ENCODE assay signal across 1 cellular context in genomic region chr5:177498013-177498847, GRCh38.
TF ChIP-seq lines count a peak whose summit lies in the region.

No MANE protein-coding gene starts in this region.

TF ChIP-seq in K562, 482 proteins besides CTCF, POLR2A, EP300 and RAD21 (continued from another document and continues in another):
- TF ChIP-seq, protein P1, sequence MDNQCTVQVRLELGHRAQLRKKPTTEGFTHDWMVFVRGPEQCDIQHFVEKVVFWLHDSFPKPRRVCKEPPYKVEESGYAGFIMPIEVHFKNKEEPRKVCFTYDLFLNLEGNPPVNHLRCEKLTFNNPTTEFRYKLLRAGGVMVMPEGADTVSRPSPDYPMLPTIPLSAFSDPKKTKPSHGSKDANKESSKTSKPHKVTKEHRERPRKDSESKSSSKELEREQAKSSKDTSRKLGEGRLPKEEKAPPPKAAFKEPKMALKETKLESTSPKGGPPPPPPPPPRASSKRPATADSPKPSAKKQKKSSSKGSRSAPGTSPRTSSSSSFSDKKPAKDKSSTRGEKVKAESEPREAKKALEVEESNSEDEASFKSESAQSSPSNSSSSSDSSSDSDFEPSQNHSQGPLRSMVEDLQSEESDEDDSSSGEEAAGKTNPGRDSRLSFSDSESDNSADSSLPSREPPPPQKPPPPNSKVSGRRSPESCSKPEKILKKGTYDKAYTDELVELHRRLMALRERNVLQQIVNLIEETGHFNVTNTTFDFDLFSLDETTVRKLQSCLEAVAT (IDR thresholded peaks at IDR 0.05) = no peak
- TF ChIP-seq NCOA1 (IDR thresholded peaks at IDR 0.05; ENCODE audit: low read depth) (0 out of 2 replicates have a peak, but pooled peaks have one; percentile 12), THRA (IDR thresholded peaks at IDR 0.05) (no peak), ETV5 (CRISPR knock-in tag; IDR thresholded peaks at IDR 0.05; ENCODE audit: low read depth) (no peak), ZNF143 (CRISPR knock-in tag; IDR thresholded peaks at IDR 0.05) (0 out of 2 replicates have a peak, but pooled peaks have one; percentile 21), KDM4B (IDR thresholded peaks at IDR 0.05; ENCODE audit: borderline replicate concordance in 2 of 2, low read depth in 1 of 2) (0 out of 4 replicates have a peak, but pooled peaks of 1 of the 2 experiments have one; percentile 41), ATF1 (CRISPR knock-in tag; IDR thresholded peaks at IDR 0.05) (no peak), ATF1 (tag; IDR thresholded peaks at IDR 0.05) (0 out of 2 replicates have a peak, but pooled peaks have one; percentile 3), EGR1 (conservative IDR thresholded peaks at IDR 0.05) (no peak), JUNB (CRISPR knock-in tag; conservative IDR thresholded peaks at IDR 0.05) (no peak), ZNF696 (CRISPR knock-in tag; conservative IDR thresholded peaks at IDR 0.05) (no peak), SMARCA4 (IDR thresholded peaks at IDR 0.05) (peak; percentile 46), HIVEP1 (CRISPR knock-in tag; IDR thresholded peaks at IDR 0.05) (no peak), THRAP3 (IDR thresholded peaks at IDR 0.05; ENCODE audit: borderline replicate concordance) (no peak), DPF2 (IDR thresholded peaks at IDR 0.05) (peak; percentile 23; the same call in 1 of the 2 replicates), KLF1 (tag; IDR thresholded peaks at IDR 0.05) (no peak), GABPA (tag; conservative IDR thresholded peaks at IDR 0.05; ENCODE audit: low read depth) (peak; percentile 67), HDAC2 (IDR thresholded peaks at IDR 0.05) (0 out of 2 replicates have a peak, but pooled peaks have one; percentile 7), NUFIP1 (IDR thresholded peaks at IDR 0.05; ENCODE audit: partially characterized antibody) (no peak), ZNF232 (CRISPR knock-in tag; IDR thresholded peaks at IDR 0.05) (0 out of 2 replicates have a peak, but pooled peaks have one; percentile 26), TAF1 (IDR thresholded peaks at IDR 0.05; ENCODE audit: control insufficient read depth, extremely low read depth, insufficient read depth, low read length, severe bottlenecking) (peak; percentile 25), ETS1 (conservative IDR thresholded peaks at IDR 0.05; ENCODE audit: control insufficient read depth, low read depth, low read length) (peak; percentile 55; the same call in 1 of the 2 replicates), NCOA6 (IDR thresholded peaks at IDR 0.05) (no peak), CBFA2T2 (conservative IDR thresholded peaks at IDR 0.05) (peak; percentile 66), USF1 (CRISPR knock-in tag; IDR thresholded peaks at IDR 0.05) (peak; percentile 30; the same call in 1 of the 2 replicates), ZNF586 (CRISPR knock-in tag; conservative IDR thresholded peaks at IDR 0.05) (no peak), PHF20 (IDR thresholded peaks at IDR 0.05; ENCODE audit: partially characterized antibody) (peak; percentile 2), CEBPG (CRISPR knock-in tag; IDR thresholded peaks at IDR 0.05) (peak; percentile 98), CEBPG (tag; conservative IDR thresholded peaks at IDR 0.05 in 1 of 2, IDR thresholded peaks at IDR 0.05 in 1 of 2) (peak; percentile 96 to 98), FOXK2 (conservative IDR thresholded peaks at IDR 0.05 in 1 of 2, IDR thresholded peaks at IDR 0.05 in 1 of 2; ENCODE audit: low read depth in 2 of 2) (no peak), RFX5 (IDR thresholded peaks at IDR 0.05; ENCODE audit: low read depth, low read length) (no peak), FOXJ2 (tag; IDR thresholded peaks at IDR 0.05) (no peak), ZNF274 (IDR thresholded peaks at IDR 0.05; ENCODE audit: borderline replicate concordance, low read depth, low read length) (no peak), MTA1 (IDR thresholded peaks at IDR 0.05; ENCODE audit: borderline replicate concordance) (no peak), GABPB1 (CRISPR knock-in tag; IDR thresholded peaks at IDR 0.05) (peak; percentile 59; the same call in 1 of the 2 replicates), ETV1 (tag; conservative IDR thresholded peaks at IDR 0.05; ENCODE audit: low read depth) (peak; percentile 84), CHD1 (IDR thresholded peaks at IDR 0.05; ENCODE audit: low read length) (peak; percentile 94), RBM17 (IDR thresholded peaks at IDR 0.05; ENCODE audit: borderline replicate concordance, low read depth, low read length) (no peak), CBX1 (IDR thresholded peaks at IDR 0.05; ENCODE audit: low read depth) (no peak), ZNF124 (CRISPR knock-in tag; IDR thresholded peaks at IDR 0.05) (no peak)
- TF ChIP-seq, protein P2, sequence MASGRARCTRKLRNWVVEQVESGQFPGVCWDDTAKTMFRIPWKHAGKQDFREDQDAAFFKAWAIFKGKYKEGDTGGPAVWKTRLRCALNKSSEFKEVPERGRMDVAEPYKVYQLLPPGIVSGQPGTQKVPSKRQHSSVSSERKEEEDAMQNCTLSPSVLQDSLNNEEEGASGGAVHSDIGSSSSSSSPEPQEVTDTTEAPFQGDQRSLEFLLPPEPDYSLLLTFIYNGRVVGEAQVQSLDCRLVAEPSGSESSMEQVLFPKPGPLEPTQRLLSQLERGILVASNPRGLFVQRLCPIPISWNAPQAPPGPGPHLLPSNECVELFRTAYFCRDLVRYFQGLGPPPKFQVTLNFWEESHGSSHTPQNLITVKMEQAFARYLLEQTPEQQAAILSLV (tag; IDR thresholded peaks at IDR 0.05) = peak; percentile 84
- TF ChIP-seq, protein P3, sequence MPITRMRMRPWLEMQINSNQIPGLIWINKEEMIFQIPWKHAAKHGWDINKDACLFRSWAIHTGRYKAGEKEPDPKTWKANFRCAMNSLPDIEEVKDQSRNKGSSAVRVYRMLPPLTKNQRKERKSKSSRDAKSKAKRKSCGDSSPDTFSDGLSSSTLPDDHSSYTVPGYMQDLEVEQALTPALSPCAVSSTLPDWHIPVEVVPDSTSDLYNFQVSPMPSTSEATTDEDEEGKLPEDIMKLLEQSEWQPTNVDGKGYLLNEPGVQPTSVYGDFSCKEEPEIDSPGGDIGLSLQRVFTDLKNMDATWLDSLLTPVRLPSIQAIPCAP (CRISPR knock-in tag; IDR thresholded peaks at IDR 0.05; ENCODE audit: borderline replicate concordance) = no peak
- TF ChIP-seq, protein P4, sequence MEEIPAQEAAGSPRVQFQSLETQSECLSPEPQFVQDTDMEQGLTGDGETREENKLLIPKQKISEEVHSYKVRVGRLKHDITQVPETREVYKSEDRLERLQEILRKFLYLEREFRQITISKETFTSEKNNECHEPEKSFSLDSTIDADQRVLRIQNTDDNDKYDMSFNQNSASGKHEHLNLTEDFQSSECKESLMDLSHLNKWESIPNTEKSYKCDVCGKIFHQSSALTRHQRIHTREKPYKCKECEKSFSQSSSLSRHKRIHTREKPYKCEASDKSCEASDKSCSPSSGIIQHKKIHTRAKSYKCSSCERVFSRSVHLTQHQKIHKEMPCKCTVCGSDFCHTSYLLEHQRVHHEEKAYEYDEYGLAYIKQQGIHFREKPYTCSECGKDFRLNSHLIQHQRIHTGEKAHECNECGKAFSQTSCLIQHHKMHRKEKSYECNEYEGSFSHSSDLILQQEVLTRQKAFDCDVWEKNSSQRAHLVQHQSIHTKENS (CRISPR knock-in tag; IDR thresholded peaks at IDR 0.05) = no peak
- TF ChIP-seq, protein P5, sequence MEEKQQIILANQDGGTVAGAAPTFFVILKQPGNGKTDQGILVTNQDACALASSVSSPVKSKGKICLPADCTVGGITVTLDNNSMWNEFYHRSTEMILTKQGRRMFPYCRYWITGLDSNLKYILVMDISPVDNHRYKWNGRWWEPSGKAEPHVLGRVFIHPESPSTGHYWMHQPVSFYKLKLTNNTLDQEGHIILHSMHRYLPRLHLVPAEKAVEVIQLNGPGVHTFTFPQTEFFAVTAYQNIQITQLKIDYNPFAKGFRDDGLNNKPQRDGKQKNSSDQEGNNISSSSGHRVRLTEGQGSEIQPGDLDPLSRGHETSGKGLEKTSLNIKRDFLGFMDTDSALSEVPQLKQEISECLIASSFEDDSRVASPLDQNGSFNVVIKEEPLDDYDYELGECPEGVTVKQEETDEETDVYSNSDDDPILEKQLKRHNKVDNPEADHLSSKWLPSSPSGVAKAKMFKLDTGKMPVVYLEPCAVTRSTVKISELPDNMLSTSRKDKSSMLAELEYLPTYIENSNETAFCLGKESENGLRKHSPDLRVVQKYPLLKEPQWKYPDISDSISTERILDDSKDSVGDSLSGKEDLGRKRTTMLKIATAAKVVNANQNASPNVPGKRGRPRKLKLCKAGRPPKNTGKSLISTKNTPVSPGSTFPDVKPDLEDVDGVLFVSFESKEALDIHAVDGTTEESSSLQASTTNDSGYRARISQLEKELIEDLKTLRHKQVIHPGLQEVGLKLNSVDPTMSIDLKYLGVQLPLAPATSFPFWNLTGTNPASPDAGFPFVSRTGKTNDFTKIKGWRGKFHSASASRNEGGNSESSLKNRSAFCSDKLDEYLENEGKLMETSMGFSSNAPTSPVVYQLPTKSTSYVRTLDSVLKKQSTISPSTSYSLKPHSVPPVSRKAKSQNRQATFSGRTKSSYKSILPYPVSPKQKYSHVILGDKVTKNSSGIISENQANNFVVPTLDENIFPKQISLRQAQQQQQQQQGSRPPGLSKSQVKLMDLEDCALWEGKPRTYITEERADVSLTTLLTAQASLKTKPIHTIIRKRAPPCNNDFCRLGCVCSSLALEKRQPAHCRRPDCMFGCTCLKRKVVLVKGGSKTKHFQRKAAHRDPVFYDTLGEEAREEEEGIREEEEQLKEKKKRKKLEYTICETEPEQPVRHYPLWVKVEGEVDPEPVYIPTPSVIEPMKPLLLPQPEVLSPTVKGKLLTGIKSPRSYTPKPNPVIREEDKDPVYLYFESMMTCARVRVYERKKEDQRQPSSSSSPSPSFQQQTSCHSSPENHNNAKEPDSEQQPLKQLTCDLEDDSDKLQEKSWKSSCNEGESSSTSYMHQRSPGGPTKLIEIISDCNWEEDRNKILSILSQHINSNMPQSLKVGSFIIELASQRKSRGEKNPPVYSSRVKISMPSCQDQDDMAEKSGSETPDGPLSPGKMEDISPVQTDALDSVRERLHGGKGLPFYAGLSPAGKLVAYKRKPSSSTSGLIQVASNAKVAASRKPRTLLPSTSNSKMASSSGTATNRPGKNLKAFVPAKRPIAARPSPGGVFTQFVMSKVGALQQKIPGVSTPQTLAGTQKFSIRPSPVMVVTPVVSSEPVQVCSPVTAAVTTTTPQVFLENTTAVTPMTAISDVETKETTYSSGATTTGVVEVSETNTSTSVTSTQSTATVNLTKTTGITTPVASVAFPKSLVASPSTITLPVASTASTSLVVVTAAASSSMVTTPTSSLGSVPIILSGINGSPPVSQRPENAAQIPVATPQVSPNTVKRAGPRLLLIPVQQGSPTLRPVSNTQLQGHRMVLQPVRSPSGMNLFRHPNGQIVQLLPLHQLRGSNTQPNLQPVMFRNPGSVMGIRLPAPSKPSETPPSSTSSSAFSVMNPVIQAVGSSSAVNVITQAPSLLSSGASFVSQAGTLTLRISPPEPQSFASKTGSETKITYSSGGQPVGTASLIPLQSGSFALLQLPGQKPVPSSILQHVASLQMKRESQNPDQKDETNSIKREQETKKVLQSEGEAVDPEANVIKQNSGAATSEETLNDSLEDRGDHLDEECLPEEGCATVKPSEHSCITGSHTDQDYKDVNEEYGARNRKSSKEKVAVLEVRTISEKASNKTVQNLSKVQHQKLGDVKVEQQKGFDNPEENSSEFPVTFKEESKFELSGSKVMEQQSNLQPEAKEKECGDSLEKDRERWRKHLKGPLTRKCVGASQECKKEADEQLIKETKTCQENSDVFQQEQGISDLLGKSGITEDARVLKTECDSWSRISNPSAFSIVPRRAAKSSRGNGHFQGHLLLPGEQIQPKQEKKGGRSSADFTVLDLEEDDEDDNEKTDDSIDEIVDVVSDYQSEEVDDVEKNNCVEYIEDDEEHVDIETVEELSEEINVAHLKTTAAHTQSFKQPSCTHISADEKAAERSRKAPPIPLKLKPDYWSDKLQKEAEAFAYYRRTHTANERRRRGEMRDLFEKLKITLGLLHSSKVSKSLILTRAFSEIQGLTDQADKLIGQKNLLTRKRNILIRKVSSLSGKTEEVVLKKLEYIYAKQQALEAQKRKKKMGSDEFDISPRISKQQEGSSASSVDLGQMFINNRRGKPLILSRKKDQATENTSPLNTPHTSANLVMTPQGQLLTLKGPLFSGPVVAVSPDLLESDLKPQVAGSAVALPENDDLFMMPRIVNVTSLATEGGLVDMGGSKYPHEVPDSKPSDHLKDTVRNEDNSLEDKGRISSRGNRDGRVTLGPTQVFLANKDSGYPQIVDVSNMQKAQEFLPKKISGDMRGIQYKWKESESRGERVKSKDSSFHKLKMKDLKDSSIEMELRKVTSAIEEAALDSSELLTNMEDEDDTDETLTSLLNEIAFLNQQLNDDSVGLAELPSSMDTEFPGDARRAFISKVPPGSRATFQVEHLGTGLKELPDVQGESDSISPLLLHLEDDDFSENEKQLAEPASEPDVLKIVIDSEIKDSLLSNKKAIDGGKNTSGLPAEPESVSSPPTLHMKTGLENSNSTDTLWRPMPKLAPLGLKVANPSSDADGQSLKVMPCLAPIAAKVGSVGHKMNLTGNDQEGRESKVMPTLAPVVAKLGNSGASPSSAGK (IDR thresholded peaks at IDR 0.05) = no peak
